15 cellular contexts compared by ENCODE assay signal in genomic region chr9:83483223-83483622, GRCh38. TPM values are rescaled to one million over a fixed set of nuclear protein-coding genes. Genes with fewer than 3 reads are reported as not detected.
DNase-seq lines count a peak whose midpoint lies in the region; ATAC-seq and TF ChIP-seq lines count a peak whose summit lies in the region.
"Had no signal": no experiment of that assay in that cellular context is flagged by ENCODE, and none has a peak within 500 bp of the region (broad histone marks: within the 10 kb centered on the region; RNA-seq: fewer than 3 reads in every experiment).

No MANE protein-coding gene starts in this region.

- TF ChIP-seq CTCF in activated CD8-positive, alpha-beta T cell treated with anti-CD3 and anti-CD28 coated beads for 36 hours (IDR thresholded peaks at IDR 0.05): no peak
- TF ChIP-seq CTCF in chondrocyte (IDR thresholded peaks at IDR 0.05): no peak

- peaks cover 1% of the 10 kb centered on the region for H3K36me3 Mint-ChIP-seq in activated CD8-positive, alpha-beta T cell treated with anti-CD3 and anti-CD28 coated beads for 36 hours (ENCODE audit: low read depth)
- no peaks in the 10 kb centered on the region for H3K36me3 Mint-ChIP-seq in activated CD8-positive, alpha-beta T cell treated with anti-CD3 and anti-CD28 coated beads, Interleukin-2, amount 10 ng/mL, durations not matched to agents 7 days and 5 days (ENCODE audit: low read depth)
- no peaks in the 10 kb centered on the region for H3K36me3 Mint-ChIP-seq in activated T-helper 17 cell treated with anti-CD3 and anti-CD28 coated beads, Interleukin-2, amount 50 U/mL, for 72 hours (ENCODE audit: low read depth)
- peaks cover 2% of the 10 kb centered on the region for H3K36me3 Mint-ChIP-seq in chondrocyte (ENCODE audit: low read depth)
- no peaks in the 10 kb centered on the region for H3K36me3 Mint-ChIP-seq in stimulated activated effector memory CD8-positive, alpha-beta T cell treated with anti-CD3 and anti-CD28 coated beads, Interleukin-12 subunit alpha, Interleukin-12 subunit beta, amount 100 ng/mL, for 72 hours

- POLR2A ChIA-PET in activated CD8-positive, alpha-beta T cell treated with anti-CD3 and anti-CD28 coated beads for 36 hours (lab: Charles Lee): no interaction called here
- POLR2A ChIA-PET in activated CD8-positive, alpha-beta T cell treated with anti-CD3 and anti-CD28 coated beads, Interleukin-2, amount 10 ng/mL, durations not matched to agents 7 days and 5 days (lab: Charles Lee): no interaction called here

- H3K27me3 Mint-ChIP-seq in activated CD8-positive, alpha-beta T cell treated with anti-CD3 and anti-CD28 coated beads for 36 hours: no peaks in the 10 kb centered on the region
- H3K27me3 Mint-ChIP-seq in activated CD8-positive, alpha-beta T cell treated with anti-CD3 and anti-CD28 coated beads, Interleukin-2, amount 10 ng/mL, durations not matched to agents 7 days and 5 days (ENCODE audit: low read depth): no peaks in the 10 kb centered on the region
- H3K27me3 Mint-ChIP-seq in activated T-helper 17 cell treated with anti-CD3 and anti-CD28 coated beads, Interleukin-2, amount 50 U/mL, for 72 hours: no peaks in the 10 kb centered on the region
- no peaks in the 10 kb centered on the region for H3K27me3 Mint-ChIP-seq in chondrocyte (ENCODE audit: low read depth)
- H3K27me3 Mint-ChIP-seq: CD4-positive, alpha-beta memory T cell had no signal

- peak; percentile 24 for ATAC-seq in activated CD8-positive, alpha-beta T cell treated with anti-CD3 and anti-CD28 coated beads for 36 hours
- no peak for ATAC-seq in activated CD8-positive, alpha-beta T cell treated with anti-CD3 and anti-CD28 coated beads, Interleukin-2, amount 10 ng/mL, durations not matched to agents 7 days and 5 days
- peak; percentile 16 for ATAC-seq in activated T-helper 17 cell treated with anti-CD3 and anti-CD28 coated beads, Interleukin-2, amount 50 U/mL, for 72 hours (replicated peaks)
- peak; percentile 58 for ATAC-seq in stimulated activated effector memory CD8-positive, alpha-beta T cell treated with anti-CD3 and anti-CD28 coated beads, Interleukin-12 subunit alpha, Interleukin-12 subunit beta, amount 100 ng/mL, for 72 hours

- DNase-seq in activated CD8-positive, alpha-beta T cell treated with anti-CD3 and anti-CD28 coated beads for 36 hours: no peak
- no peak for DNase-seq in activated CD8-positive, alpha-beta T cell treated with anti-CD3 and anti-CD28 coated beads, Interleukin-2, amount 10 ng/mL, durations not matched to agents 7 days and 5 days
- DNase-seq in chondrocyte (ENCODE audit: low spot score) (no peak), NCI-H2171 (lab: John Stamatoyannopoulos, UW) (no peak)
- DNase-seq in stimulated activated effector memory CD8-positive, alpha-beta T cell treated with anti-CD3 and anti-CD28 coated beads, Interleukin-12 subunit alpha, Interleukin-12 subunit beta, amount 100 ng/mL, for 72 hours (ENCODE audit: low spot score in 2 of 2): no peak
- DNase-seq: Calu3; CD4-positive, alpha-beta memory T cell; COR-L47; DMS53; DMS79 treated with DMSO at 0.1 percent for 48 hours; GF-D8; GOT3; HFFc6 had no signal

- CTCF ChIA-PET in activated CD8-positive, alpha-beta T cell treated with anti-CD3 and anti-CD28 coated beads for 36 hours (lab: Charles Lee): interaction anchor here (1.1 kb wide), 1 partner anchor 149 kb away, joined by 5 read pairs; no protein-coding TSS in a partner anchor
- CTCF ChIA-PET in activated CD8-positive, alpha-beta T cell treated with anti-CD3 and anti-CD28 coated beads, Interleukin-2, amount 10 ng/mL, durations not matched to agents 7 days and 5 days (lab: Charles Lee): no interaction called here

- peaks cover 4% of the 10 kb centered on the region for H3K9me3 Mint-ChIP-seq in activated CD8-positive, alpha-beta T cell treated with anti-CD3 and anti-CD28 coated beads for 36 hours
- H3K9me3 Mint-ChIP-seq in activated CD8-positive, alpha-beta T cell treated with anti-CD3 and anti-CD28 coated beads, Interleukin-2, amount 10 ng/mL, durations not matched to agents 7 days and 5 days (ENCODE audit: insufficient read depth): no peaks in the 10 kb centered on the region
- peaks cover 8% of the 10 kb centered on the region for H3K9me3 Mint-ChIP-seq in activated T-helper 17 cell treated with anti-CD3 and anti-CD28 coated beads, Interleukin-2, amount 50 U/mL, for 72 hours
- peaks cover 6% of the 10 kb centered on the region for H3K9me3 Mint-ChIP-seq in chondrocyte (ENCODE audit: low read depth)
- peaks cover 7% of the 10 kb centered on the region for H3K9me3 Mint-ChIP-seq in stimulated activated effector memory CD8-positive, alpha-beta T cell treated with anti-CD3 and anti-CD28 coated beads, Interleukin-12 subunit alpha, Interleukin-12 subunit beta, amount 100 ng/mL, for 72 hours
- H3K9me3 Mint-ChIP-seq: HFFc6 had no signal

- H3K4me3 Mint-ChIP-seq in activated CD8-positive, alpha-beta T cell treated with anti-CD3 and anti-CD28 coated beads for 36 hours: no peak overlapping the region
- no peak overlapping the region for H3K4me3 Mint-ChIP-seq in activated CD8-positive, alpha-beta T cell treated with anti-CD3 and anti-CD28 coated beads, Interleukin-2, amount 10 ng/mL, durations not matched to agents 7 days and 5 days
- H3K4me3 Mint-ChIP-seq in activated T-helper 17 cell treated with anti-CD3 and anti-CD28 coated beads, Interleukin-2, amount 50 U/mL, for 72 hours: no peak overlapping the region
- no peak overlapping the region for H3K4me3 Mint-ChIP-seq in chondrocyte (ENCODE audit: unreplicated experiment)
- no peak overlapping the region for H3K4me3 Mint-ChIP-seq in stimulated activated effector memory CD8-positive, alpha-beta T cell treated with anti-CD3 and anti-CD28 coated beads, Interleukin-12 subunit alpha, Interleukin-12 subunit beta, amount 100 ng/mL, for 72 hours
- H3K4me3 Mint-ChIP-seq: CD4-positive, alpha-beta memory T cell; HFFc6 had no signal

- H3K27ac Mint-ChIP-seq in activated CD8-positive, alpha-beta T cell treated with anti-CD3 and anti-CD28 coated beads for 36 hours: no peak overlapping the region
- H3K27ac Mint-ChIP-seq in activated CD8-positive, alpha-beta T cell treated with anti-CD3 and anti-CD28 coated beads, Interleukin-2, amount 10 ng/mL, durations not matched to agents 7 days and 5 days: no peak overlapping the region
- no peak overlapping the region for H3K27ac Mint-ChIP-seq in activated T-helper 17 cell treated with anti-CD3 and anti-CD28 coated beads, Interleukin-2, amount 50 U/mL, for 72 hours
- H3K27ac Mint-ChIP-seq in chondrocyte (ENCODE audit: unreplicated experiment): peak overlapping the region; percentile 3
- H3K27ac Mint-ChIP-seq in stimulated activated effector memory CD8-positive, alpha-beta T cell treated with anti-CD3 and anti-CD28 coated beads, Interleukin-12 subunit alpha, Interleukin-12 subunit beta, amount 100 ng/mL, for 72 hours: no peak overlapping the region
- H3K27ac Mint-ChIP-seq: CD4-positive, alpha-beta memory T cell; HFFc6 had no signal

- intact Hi-C loops in activated CD8-positive, alpha-beta T cell treated with anti-CD3 and anti-CD28 coated beads for 36 hours (cut with micrococcal nuclease): no loop called here

- no peaks in the 10 kb centered on the region for H3K4me1 Mint-ChIP-seq in activated CD8-positive, alpha-beta T cell treated with anti-CD3 and anti-CD28 coated beads for 36 hours (ENCODE audit: low read depth)
- no peaks in the 10 kb centered on the region for H3K4me1 Mint-ChIP-seq in activated CD8-positive, alpha-beta T cell treated with anti-CD3 and anti-CD28 coated beads, Interleukin-2, amount 10 ng/mL, durations not matched to agents 7 days and 5 days (ENCODE audit: low read depth)
- H3K4me1 Mint-ChIP-seq in activated T-helper 17 cell treated with anti-CD3 and anti-CD28 coated beads, Interleukin-2, amount 50 U/mL, for 72 hours: no peaks in the 10 kb centered on the region
- no peaks in the 10 kb centered on the region for H3K4me1 Mint-ChIP-seq in chondrocyte (ENCODE audit: low read depth)
- no peaks in the 10 kb centered on the region for H3K4me1 Mint-ChIP-seq in stimulated activated effector memory CD8-positive, alpha-beta T cell treated with anti-CD3 and anti-CD28 coated beads, Interleukin-12 subunit alpha, Interleukin-12 subunit beta, amount 100 ng/mL, for 72 hours
- H3K4me1 Mint-ChIP-seq: CD4-positive, alpha-beta memory T cell had no signal

RNA-seq across cellular contexts. Expression of gene FRMD3, which starts 55.0 kb away (rescaled TPM):
- 1 to 10 TPM in 1 of 2 experiments, under 1 TPM in 1; 0.27 to 1.1 TPM for total RNA-seq in activated CD8-positive, alpha-beta T cell treated with anti-CD3 and anti-CD28 coated beads for 36 hours
- total RNA-seq in activated CD8-positive, alpha-beta T cell treated with anti-CD3 and anti-CD28 coated beads, Interleukin-2, amount 10 ng/mL, durations not matched to agents 7 days and 5 days: under 1 TPM; 0.31 to 0.74 TPM
- total RNA-seq in activated T-helper 17 cell treated with anti-CD3 and anti-CD28 coated beads, Interleukin-2, amount 50 U/mL, for 72 hours: under 1 TPM; 0.17 to 0.82 TPM
- total RNA-seq in chondrocyte: 0.48 to 1.3 TPM (median 1.1 TPM) in 3 replicates
- total RNA-seq: G401 had no signal
